23 cellular contexts compared by ENCODE assay signal in the genomic region with DNA sequence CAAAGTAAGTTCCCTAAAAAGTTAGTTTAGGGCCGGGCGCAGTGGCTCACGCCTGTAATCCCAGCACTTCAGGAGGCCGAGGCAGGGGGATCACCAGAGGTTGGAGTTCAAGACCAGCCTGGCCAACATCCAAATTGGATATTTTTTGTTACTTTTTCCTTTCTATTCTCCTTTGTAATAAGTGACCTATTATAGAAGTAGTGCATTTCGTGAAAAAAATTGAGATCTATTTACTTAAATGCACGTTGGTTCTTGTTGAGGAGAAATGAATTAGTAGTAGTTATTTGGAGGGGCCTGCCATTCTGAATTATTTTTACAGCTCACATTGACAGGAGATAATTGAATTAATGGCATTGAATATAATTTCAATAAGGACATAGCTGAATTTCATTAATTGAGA. TPM values are rescaled to one million over a fixed set of nuclear protein-coding genes. Genes with fewer than 3 reads are reported as not detected.
A peak's percentile ranks its signal among the peaks of the same experiment; 100 is the strongest.
DNase-seq lines count a peak whose midpoint lies in the region; ATAC-seq and TF ChIP-seq lines count a peak whose summit lies in the region.
"Had no signal": no experiment of that assay in that cellular context is flagged by ENCODE, and none has a peak within 500 bp of the region (broad histone marks: within the 10 kb centered on the region; RNA-seq: fewer than 3 reads in every experiment).

No MANE protein-coding gene starts in this region.

- WGBS in HUES64: 85% methylated on average over 6 of the region's 6 CpGs

- H3K9me3 ChIP-seq in HUES64 (ENCODE audit: insufficient read depth, low read depth, low read length): no peaks in the 10 kb centered on the region

- H3K27ac ChIP-seq in HUES64 (ENCODE audit: low read depth, low read length): peak overlapping the region; percentile 35; the same call in 1 of the 2 replicates

- no peaks in the 10 kb centered on the region for H3K27me3 ChIP-seq in HUES64 (ENCODE audit: insufficient read depth, low read length)

- H3K4me3 Mint-ChIP-seq in activated CD8-positive, alpha-beta memory T cell treated with anti-CD3 and anti-CD28 coated beads, Interleukin-2, amount 10 ng/mL, durations not matched to agents 7 days and 5 days: no peak overlapping the region
- no peak overlapping the region for H3K4me3 Mint-ChIP-seq in effector memory CD8-positive, alpha-beta T cell
- H3K4me3 Mint-ChIP-seq in progenitor cell of endocrine pancreas (ENCODE audit: low read depth): no peak overlapping the region
- H3K4me3 Mint-ChIP-seq: CD8-positive, alpha-beta T cell; IgD-negative memory B cell had no signal

- peaks cover 40% of the 10 kb centered on the region for H3K36me3 Mint-ChIP-seq in activated CD8-positive, alpha-beta memory T cell treated with anti-CD3 and anti-CD28 coated beads, Interleukin-2, amount 10 ng/mL, durations not matched to agents 7 days and 5 days
- peaks cover 31% of the 10 kb centered on the region for H3K36me3 Mint-ChIP-seq in effector memory CD8-positive, alpha-beta T cell (ENCODE audit: insufficient read depth)
- H3K36me3 Mint-ChIP-seq in progenitor cell of endocrine pancreas (ENCODE audit: insufficient read depth): peaks cover 16% of the 10 kb centered on the region

- peak overlapping the region; percentile 3 for H3K27ac Mint-ChIP-seq in activated CD8-positive, alpha-beta memory T cell treated with anti-CD3 and anti-CD28 coated beads, Interleukin-2, amount 10 ng/mL, durations not matched to agents 7 days and 5 days
- H3K27ac Mint-ChIP-seq in effector memory CD8-positive, alpha-beta T cell: peak overlapping the region; percentile 32 to 72
- H3K27ac Mint-ChIP-seq in progenitor cell of endocrine pancreas: peak overlapping the region; percentile 82

- H3K36me3 ChIP-seq in HUES64 (ENCODE audit: insufficient read depth, low read length): no peaks in the 10 kb centered on the region; the same call in 1 of the 2 replicates

- CTCF ChIA-PET in activated CD8-positive, alpha-beta memory T cell treated with anti-CD3 and anti-CD28 coated beads, Interleukin-2, amount 10 ng/mL, durations not matched to agents 7 days and 5 days (lab: Charles Lee): interaction anchor here (1.7 kb wide), 1 partner anchor 23 kb away, joined by 5 read pairs; a partner anchor contains a TSS

- H3K4me1 Mint-ChIP-seq in activated CD8-positive, alpha-beta memory T cell treated with anti-CD3 and anti-CD28 coated beads, Interleukin-2, amount 10 ng/mL, durations not matched to agents 7 days and 5 days: peaks cover 24% of the 10 kb centered on the region
- peaks cover 35 to 55% of the 10 kb centered on the region in 2 donors for H3K4me1 Mint-ChIP-seq in effector memory CD8-positive, alpha-beta T cell (ENCODE audit: low read depth in 2 of 2)
- peaks cover 1% of the 10 kb centered on the region for H3K4me1 Mint-ChIP-seq in progenitor cell of endocrine pancreas (ENCODE audit: low read depth)

- peaks cover 18% of the 10 kb centered on the region for H3K4me1 ChIP-seq in HUES64 (ENCODE audit: insufficient read depth, low read length)

- H3K9ac ChIP-seq in HUES64 (ENCODE audit: low read depth, low read length): no peak overlapping the region

- TF ChIP-seq CTCF in progenitor cell of endocrine pancreas (IDR thresholded peaks at IDR 0.05; ENCODE audit: unreplicated experiment): no peak

- no peak for DNase-seq in activated CD8-positive, alpha-beta memory T cell treated with anti-CD3 and anti-CD28 coated beads, Interleukin-2, amount 10 ng/mL, durations not matched to agents 7 days and 5 days
- no peak for DNase-seq in activated CD8-positive, alpha-beta memory T cell treated with anti-CD3 and anti-CD28 coated beads, Interleukin-2, amount 50 U/mL, for 48 hours
- no peak for DNase-seq in effector memory CD8-positive, alpha-beta T cell
- DNase-seq in progenitor cell of endocrine pancreas (ENCODE audit: low spot score, unreplicated experiment): no peak
- DNase-seq in stimulated activated CD8-positive, alpha-beta memory T cell treated with anti-CD3 and anti-CD28 coated beads, Interleukin-4, amount 100 ng/mL, for 48 hours: no peak
- DNase-seq in AG20443 (ENCODE audit: low spot score): no peak
- no peak for DNase-seq in NCI-H446 (lab: John Stamatoyannopoulos, UW)
- DNase-seq: 8988T; Calu3; CD8-positive, alpha-beta T cell; DMS53; EL; GOT3; Karpas-422; NCI-H1436; NCI-H1930; NCI-H226; NCI-H524 treated with DMSO at 0.1 percent for 48 hours had no signal

- no peak overlapping the region for H3K4me3 ChIP-seq in HUES64 (ENCODE audit: low read length)
- H3K4me3 ChIP-seq: GM12878 had no signal

- H3K27me3 Mint-ChIP-seq in activated CD8-positive, alpha-beta memory T cell treated with anti-CD3 and anti-CD28 coated beads, Interleukin-2, amount 10 ng/mL, durations not matched to agents 7 days and 5 days: no peaks in the 10 kb centered on the region
- no peaks in the 10 kb centered on the region for H3K27me3 Mint-ChIP-seq in effector memory CD8-positive, alpha-beta T cell
- no peaks in the 10 kb centered on the region for H3K27me3 Mint-ChIP-seq in progenitor cell of endocrine pancreas
- H3K27me3 Mint-ChIP-seq: IgD-negative memory B cell had no signal

- H3K9me3 Mint-ChIP-seq in activated CD8-positive, alpha-beta memory T cell treated with anti-CD3 and anti-CD28 coated beads, Interleukin-2, amount 10 ng/mL, durations not matched to agents 7 days and 5 days (ENCODE audit: low read depth): peaks cover 2% of the 10 kb centered on the region
- H3K9me3 Mint-ChIP-seq in effector memory CD8-positive, alpha-beta T cell: no peaks in the 10 kb centered on the region
- H3K9me3 Mint-ChIP-seq in progenitor cell of endocrine pancreas (ENCODE audit: low read depth): peaks cover 12% of the 10 kb centered on the region

- no peak for ATAC-seq in activated CD8-positive, alpha-beta memory T cell treated with anti-CD3 and anti-CD28 coated beads, Interleukin-2, amount 10 ng/mL, durations not matched to agents 7 days and 5 days
- ATAC-seq in effector memory CD8-positive, alpha-beta T cell (replicated peaks): no peak
- ATAC-seq: CD8-positive, alpha-beta T cell had no signal

RNA-seq across cellular contexts. Expression of a gene that starts 22.3 kb away (rescaled TPM):
- total RNA-seq in activated CD8-positive, alpha-beta memory T cell treated with anti-CD3 and anti-CD28 coated beads, Interleukin-2, amount 10 ng/mL, durations not matched to agents 7 days and 5 days: 10 to 100 TPM; 32.2 to 34.9 TPM
- 81.1 TPM for polyA plus RNA-seq in HUES64 (2013, experiment 1 of 2)
- 80.7 TPM for polyA plus RNA-seq in HUES64 (2013, experiment 2 of 2)
- total RNA-seq in progenitor cell of endocrine pancreas: 47.4 and 52.0 TPM in 2 replicates

RNA-seq across cellular contexts. Expression of a gene that starts 23.3 kb away (rescaled TPM):
- total RNA-seq in activated CD8-positive, alpha-beta memory T cell treated with anti-CD3 and anti-CD28 coated beads, Interleukin-2, amount 10 ng/mL, durations not matched to agents 7 days and 5 days: 10 to 100 TPM; 50.0 to 70.8 TPM
- 80.9 TPM for polyA plus RNA-seq in HUES64 (2013, experiment 1 of 2)
- polyA plus RNA-seq in HUES64 (2013, experiment 2 of 2): 76.1 TPM
- 52.8 and 53.9 TPM in 2 replicates for total RNA-seq in progenitor cell of endocrine pancreas

RNA-seq across cellular contexts. Expression of a gene that starts 44.6 kb away (rescaled TPM):
- under 1 TPM in 1 of 2 experiments, not detected in 1; 0.20 TPM for total RNA-seq in activated CD8-positive, alpha-beta memory T cell treated with anti-CD3 and anti-CD28 coated beads, Interleukin-2, amount 10 ng/mL, durations not matched to agents 7 days and 5 days
- 1.2 TPM for polyA plus RNA-seq in HUES64 (2013, experiment 1 of 2)
- 3.4 TPM for polyA plus RNA-seq in HUES64 (2013, experiment 2 of 2)
- 0.22 TPM in 1 of 2 replicates, not detected in the other for total RNA-seq in progenitor cell of endocrine pancreas
- total RNA-seq: Calu3; CD8-positive, alpha-beta T cell; GM12878; HT-29; MCF 10A had no signal

Comparison
In these comparisons a context has a peak if more than half of its experiments do, and no peak if none do; other contexts are left out.
1. H3K27ac Mint-ChIP-seq: peak in every context shown above with its lines; median percentile 82 in progenitor cell of endocrine pancreas; 52 in effector memory CD8-positive, alpha-beta T cell; 3 in activated CD8-positive, alpha-beta memory T cell treated with anti-CD3 and anti-CD28 coated beads, Interleukin-2, amount 10 ng/mL, durations not matched to agents 7 days and 5 days.